8 cellular contexts compared by ENCODE assay signal in genomic region chr3:24680214-24680967, GRCh38.
DNase-seq lines count a peak whose midpoint lies in the region; ATAC-seq, FAIRE-seq and TF ChIP-seq lines count a peak whose summit lies in the region.

No MANE protein-coding gene starts in this region.

- BruUV-seq in A673 (replicated peaks; lab: Mats Ljungman, UMichigan): no TSS peak

- FAIRE-seq in urothelium cell line (lab: Jason Lieb, UNC): no peak

- H3K4me3 Mint-ChIP-seq in activated CD4-positive, alpha-beta T cell treated with anti-CD3 and anti-CD28 coated beads, Interleukin-2, amount 10 ng/mL, durations not matched to agents 7 days and 5 days: no peak overlapping the region

- no peaks in the 10 kb centered on the region for H3K9me3 ChIP-seq in A673 (ENCODE audit: low read depth, low read length, poor library complexity, severe bottlenecking)
- no peaks in the 10 kb centered on the region for H3K9me3 ChIP-seq in neuronal stem cell (replicated peaks in 1 of 2; ENCODE audit: control insufficient read depth in 2 of 2, insufficient read depth in 1 of 2, low read depth in 1 of 2, low read length in 2 of 2)

- no peak overlapping the region for H2AK5ac ChIP-seq in neuronal stem cell (ENCODE audit: low read depth, low read length)

- H3K23ac ChIP-seq in neuronal stem cell (ENCODE audit: low read depth, low read length, poor library complexity): no peak overlapping the region

- DNase-seq in A673 (ENCODE audit: low spot score) (peak; percentile 69), NB4 (ENCODE audit: low read depth) (peak; percentile 72), fibroblast of the aortic adventitia (ENCODE audit: low read depth) (peak; percentile 35), neuronal stem cell (ENCODE audit: low spot score) (peak; percentile 59), urothelium cell line (ENCODE audit: low spot score) (peak; percentile 65)
- peak; percentile 50 for DNase-seq in activated CD4-positive, alpha-beta T cell treated with anti-CD3 and anti-CD28 coated beads, Interleukin-2, amount 10 ng/mL, durations not matched to agents 7 days and 5 days

- H2BK120ac ChIP-seq in neuronal stem cell (ENCODE audit: low read depth, low read length): no peak overlapping the region

- H4K8ac ChIP-seq in neuronal stem cell (ENCODE audit: low read depth, low read length): no peak overlapping the region

- H3K14ac ChIP-seq in neuronal stem cell (ENCODE audit: low read length): no peak overlapping the region

- no CpG with 5 or more reads among the region's 9 CpGs for WGBS in neuronal stem cell (ENCODE audit: extremely low coverage in 2 of 2, insufficient read length in 2 of 2, insufficient replicate concordance in 1 of 2), 2 donors

- intact Hi-C loops in A673 (cut with micrococcal nuclease; ENCODE audit: unreplicated experiment): loop anchor here (1.0 to 10.0 kb wide), 3 partner anchors 418 to 796 kb away; no protein-coding TSS in a partner anchor

- H3K36me3 ChIP-seq in A673 (ENCODE audit: insufficient read depth, low read length, poor library complexity, severe bottlenecking) (no peaks in the 10 kb centered on the region), neuronal stem cell (replicated peaks in 1 of 2; ENCODE audit: control insufficient read depth in 2 of 2, insufficient read depth in 2 of 2, low read length in 2 of 2) (no peaks in the 10 kb centered on the region)

- H3K4me1 ChIP-seq in A673 (ENCODE audit: insufficient read depth, low read length, poor library complexity, severe bottlenecking): no peaks in the 10 kb centered on the region
- H3K4me1 ChIP-seq in neuronal stem cell (ENCODE audit: control insufficient read depth in 2 of 2, insufficient read depth in 1 of 2, low read depth in 1 of 2, low read length in 2 of 2): no peaks in the 10 kb centered on the region

- H3K4ac ChIP-seq in neuronal stem cell (ENCODE audit: low read length): no peak overlapping the region

- H3K79me1 ChIP-seq in neuronal stem cell (ENCODE audit: low read depth, low read length): no peaks in the 10 kb centered on the region

- H3K27ac Mint-ChIP-seq in activated CD4-positive, alpha-beta T cell treated with anti-CD3 and anti-CD28 coated beads, Interleukin-2, amount 10 ng/mL, durations not matched to agents 7 days and 5 days: no peak overlapping the region

- H3K27ac ChIP-seq in A673 (ENCODE audit: low read depth, low read length, poor library complexity, severe bottlenecking): no peak overlapping the region
- H3K27ac ChIP-seq in neuronal stem cell (replicated peaks; ENCODE audit: low read length): no peak overlapping the region

- no peak overlapping the region for H2BK12ac ChIP-seq in neuronal stem cell (ENCODE audit: low read length)

- TF ChIP-seq CTCF in A673 (conservative IDR thresholded peaks at IDR 0.05; ENCODE audit: low read depth, low read length) (peak; percentile 95), NB4 (IDR thresholded peaks at IDR 0.05; ENCODE audit: low read depth, low read length) (peak; percentile 80), fibroblast of the aortic adventitia (IDR thresholded peaks at IDR 0.05; ENCODE audit: insufficient read depth, low read length) (peak; percentile 79)

- H3K9me3 Mint-ChIP-seq in activated CD4-positive, alpha-beta T cell treated with anti-CD3 and anti-CD28 coated beads, Interleukin-2, amount 10 ng/mL, durations not matched to agents 7 days and 5 days: no peaks in the 10 kb centered on the region

- CTCF ChIA-PET in A673 (lab: Charles Lee): interaction anchor here (0.6 to 0.9 kb wide), 3 partner anchors 183 to 914 kb away, joined by 3 to 5 read pairs (median 3); no protein-coding TSS in a partner anchor
- CTCF ChIA-PET in activated CD4-positive, alpha-beta T cell treated with anti-CD3 and anti-CD28 coated beads, Interleukin-2, amount 10 ng/mL, durations not matched to agents 7 days and 5 days (lab: Charles Lee): interaction anchor here (0.5 to 0.8 kb wide), 2 partner anchors 9 to 1663 kb away, joined by 3 read pairs; no protein-coding TSS in a partner anchor

- ATAC-seq in GM18498 (IDR thresholded peaks at IDR 0.05; ENCODE audit: unreplicated experiment) (peak; percentile 77), HG02678 (IDR thresholded peaks at IDR 0.05; ENCODE audit: unreplicated experiment) (peak; percentile 83)

- no peak overlapping the region for H3K4me2 ChIP-seq in neuronal stem cell (ENCODE audit: insufficient read depth, low read length, poor library complexity, severe bottlenecking)

- H4K91ac ChIP-seq in neuronal stem cell (ENCODE audit: low read depth, low read length, poor library complexity): no peak overlapping the region

- no peak overlapping the region for H3K4me3 ChIP-seq in A673 (ENCODE audit: low read depth, low read length, poor library complexity, severe bottlenecking)
- no peak overlapping the region for H3K4me3 ChIP-seq in NB4 (ENCODE audit: low read depth, low read length)
- H3K4me3 ChIP-seq in fibroblast of the aortic adventitia (ENCODE audit: low read depth, low read length): no peak overlapping the region
- H3K4me3 ChIP-seq in neuronal stem cell (ENCODE audit: low read length in 2 of 2): no peak overlapping the region

- POLR2A ChIA-PET in A673 (lab: Charles Lee; ENCODE audit: low non-redundant PET): interaction anchor here (0.6 kb wide), 1 partner anchor 1186 kb away, joined by 4 read pairs; no protein-coding TSS in a partner anchor
- POLR2A ChIA-PET in activated CD4-positive, alpha-beta T cell treated with anti-CD3 and anti-CD28 coated beads, Interleukin-2, amount 10 ng/mL, durations not matched to agents 7 days and 5 days (lab: Charles Lee): no interaction called here

- peaks cover 13% of the 10 kb centered on the region for H3K4me1 Mint-ChIP-seq in activated CD4-positive, alpha-beta T cell treated with anti-CD3 and anti-CD28 coated beads, Interleukin-2, amount 10 ng/mL, durations not matched to agents 7 days and 5 days

- no peak overlapping the region for H3K18ac ChIP-seq in neuronal stem cell (ENCODE audit: low read length)

- no peak for TF ChIP-seq POLR2A in NB4 (IDR thresholded peaks at IDR 0.05; ENCODE audit: extremely low read depth, insufficient read length)

- H2BK15ac ChIP-seq in neuronal stem cell (ENCODE audit: low read length): no peak overlapping the region

- peaks cover 50% of the 10 kb centered on the region for H3K27me3 Mint-ChIP-seq in activated CD4-positive, alpha-beta T cell treated with anti-CD3 and anti-CD28 coated beads, Interleukin-2, amount 10 ng/mL, durations not matched to agents 7 days and 5 days

- peak overlapping the region; percentile 40 for H2AFZ ChIP-seq in neuronal stem cell (ENCODE audit: low read length)

- H2BK5ac ChIP-seq in neuronal stem cell (ENCODE audit: low read length): no peak overlapping the region

- H3K27me3 ChIP-seq in A673 (replicated peaks; ENCODE audit: insufficient read depth, low read depth, low read length, poor library complexity) (no peaks in the 10 kb centered on the region), neuronal stem cell (ENCODE audit: control insufficient read depth in 3 of 3, insufficient read depth in 3 of 3, low read depth in 1 of 3, low read length in 3 of 3) (no peaks in the 10 kb centered on the region)

- H3K9ac ChIP-seq in neuronal stem cell (ENCODE audit: low read depth, low read length, poor library complexity): no peak overlapping the region

- no peaks in the 10 kb centered on the region for H3K36me3 Mint-ChIP-seq in activated CD4-positive, alpha-beta T cell treated with anti-CD3 and anti-CD28 coated beads, Interleukin-2, amount 10 ng/mL, durations not matched to agents 7 days and 5 days (ENCODE audit: low read depth)
